ENCODE assay signal across 17 cellular contexts in the genomic region with DNA sequence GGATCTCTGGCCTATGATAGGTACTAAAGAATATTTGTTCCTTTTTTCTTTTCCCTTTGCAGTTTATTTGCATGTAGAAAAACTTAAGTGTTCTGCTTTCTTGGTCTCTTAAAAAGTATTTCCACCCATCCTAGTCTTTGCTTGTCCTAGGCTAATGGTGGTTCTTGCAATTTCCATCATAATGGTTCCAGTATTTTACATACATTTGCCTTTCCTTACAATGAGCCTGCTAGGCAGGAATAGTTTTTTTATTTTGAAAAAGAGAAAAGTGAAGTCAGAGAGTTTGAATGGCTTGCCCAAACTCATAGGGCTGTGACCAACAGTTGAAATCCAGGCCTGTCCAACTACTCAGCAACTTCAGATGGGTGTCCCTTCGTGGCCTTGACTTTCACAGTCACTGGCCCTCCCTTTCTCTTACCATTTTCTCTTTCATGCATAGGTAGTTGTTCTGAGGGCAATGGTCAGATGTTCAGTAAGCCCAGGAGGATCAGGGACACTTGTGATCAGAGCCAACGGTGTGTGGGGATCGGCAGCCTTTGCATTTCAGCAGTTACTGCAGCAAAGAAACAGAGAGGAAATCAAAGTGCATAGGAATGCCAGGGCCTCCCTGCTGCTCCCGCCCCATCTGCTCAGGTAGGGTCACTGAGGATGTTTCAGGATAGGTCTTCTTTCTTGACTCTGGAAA.
DNase-seq lines count a peak whose midpoint lies in the region; ATAC-seq and TF ChIP-seq lines count a peak whose summit lies in the region.
"Had no signal": no experiment of that assay in that cellular context is flagged by ENCODE, and none has a peak within 500 bp of the region (broad histone marks: within the 10 kb centered on the region; RNA-seq: fewer than 3 reads in every experiment).

No MANE protein-coding gene starts in this region.

- no peaks in the 10 kb centered on the region for H3K9me2 ChIP-seq in PC-9 (ENCODE audit: insufficient read depth)

- peak overlapping the region; percentile 19; the same call in 1 of the 2 replicates for H3K4me3 ChIP-seq in HUES6 (ENCODE audit: low read depth, low read length)
- peak overlapping the region; percentile 9 to 34 for H3K4me3 ChIP-seq in neutrophil (ENCODE audit: low read depth in 1 of 2, low read length in 1 of 2)
- no peak overlapping the region for H3K4me3 ChIP-seq in PC-9
- H3K4me3 ChIP-seq: A549 had no signal

- TF ChIP-seq CTCF in neutrophil (IDR thresholded peaks at IDR 0.05) (no peak), PC-9 (conservative IDR thresholded peaks at IDR 0.05) (no peak)

- H3K9me3 ChIP-seq in HUES6 (ENCODE audit: control insufficient read depth, insufficient read depth, low read depth, low read length) (no peaks in the 10 kb centered on the region), neutrophil (no peaks in the 10 kb centered on the region), PC-9 (ENCODE audit: insufficient read depth, low read depth) (no peaks in the 10 kb centered on the region)
- H3K9me3 ChIP-seq: A549, Caco-2 had no signal

- H3K79me2 ChIP-seq in PC-9 (ENCODE audit: low read depth), result no peaks in the 10 kb centered on the region

- no peaks in the 10 kb centered on the region for H4K20me1 ChIP-seq in PC-9 (ENCODE audit: insufficient read depth)

- no TSS peak for BruUV-seq in PC-9 (replicated peaks; lab: Mats Ljungman, UMichigan)

- H3K4me2 ChIP-seq in PC-9, result no peak overlapping the region
- H3K4me2 ChIP-seq: A549 had no signal

- no peaks in the 10 kb centered on the region for H3K27me3 ChIP-seq in HUES6 (ENCODE audit: control insufficient read depth, insufficient read depth, low read length)
- H3K27me3 ChIP-seq in neutrophil, result no peaks in the 10 kb centered on the region
- H3K27me3 ChIP-seq in PC-9 (ENCODE audit: insufficient read depth, low read depth), result no peaks in the 10 kb centered on the region

- POLR2A ChIA-PET in PC-9 (lab: Charles Lee; ENCODE audit: unreplicated experiment), result no interaction called here

- no peaks in the 10 kb centered on the region for H3F3A ChIP-seq in PC-9 (ENCODE audit: insufficient read depth, low read depth)

- H3K4me1 ChIP-seq in HUES6 (ENCODE audit: control insufficient read depth, insufficient read depth, low read length), result peaks cover 27% of the 10 kb centered on the region
- H3K4me1 ChIP-seq in neutrophil (ENCODE audit: control insufficient read depth in 1 of 2, insufficient read depth in 1 of 2, low read depth in 1 of 2, low read length in 1 of 2), result peaks cover 29 to 38% of the 10 kb centered on the region in 2 experiments
- H3K4me1 ChIP-seq in PC-9 (replicated peaks; ENCODE audit: insufficient read depth), result no peaks in the 10 kb centered on the region
- H3K4me1 ChIP-seq: A549, Caco-2 had no signal

- ATAC-seq in GM18867 (IDR thresholded peaks at IDR 0.05; ENCODE audit: unreplicated experiment), result no peak
- no peak for ATAC-seq in GM18511 (IDR thresholded peaks at IDR 0.05; ENCODE audit: unreplicated experiment)
- ATAC-seq: A549 had no signal

- intact Hi-C loops in PC-9 (cut with micrococcal nuclease; ENCODE audit: unreplicated experiment), result no loop called here

- H3K9ac ChIP-seq in HUES6 (ENCODE audit: low read length), result peak overlapping the region; percentile 25

- DNase-seq in ELF-1 (ENCODE audit: low read depth, low spot score) (peak; percentile 20), iPS DF 19.7 (ENCODE audit: low read depth, low spot score) (peak; percentile 48), NCI-H69 (lab: John Stamatoyannopoulos, UW) (no peak), PC-9 (no peak)
- DNase-seq: Caco-2; CD4-positive, CD25-positive, alpha-beta regulatory T cell; DMS53; GOT3; NCI-H1417; NCI-H1930; NK-92 treated with Interleukin-12 subunit alpha and Interleukin-12 subunit beta, amount 100 ng/mL, for 24 hours had no signal

- no peak overlapping the region for H2AFZ ChIP-seq in PC-9

- no peaks in the 10 kb centered on the region for H3K36me3 ChIP-seq in HUES6 (ENCODE audit: control insufficient read depth, insufficient read depth, low read length)
- H3K36me3 ChIP-seq in neutrophil, result no peaks in the 10 kb centered on the region
- H3K36me3 ChIP-seq in PC-9 (ENCODE audit: low read depth), result no peaks in the 10 kb centered on the region

- CTCF ChIA-PET in PC-9 (lab: Charles Lee), result no interaction called here

- H3K27ac ChIP-seq in HUES6 (ENCODE audit: low read depth, low read length) (peak overlapping the region; percentile 77), neutrophil (peak overlapping the region; percentile 81), PC-9 (no peak overlapping the region)
- H3K27ac ChIP-seq: A549, RWPE1 had no signal

Comparison
In these comparisons a context has a peak if more than half of its experiments do, and no peak if none do; other contexts are left out.
1. DNase-seq: peak in ELF-1 (single experiment) and iPS DF 19.7 (single experiment); none in NCI-H69 (single experiment) and PC-9 (0 of 2).